In the genomic region with DNA sequence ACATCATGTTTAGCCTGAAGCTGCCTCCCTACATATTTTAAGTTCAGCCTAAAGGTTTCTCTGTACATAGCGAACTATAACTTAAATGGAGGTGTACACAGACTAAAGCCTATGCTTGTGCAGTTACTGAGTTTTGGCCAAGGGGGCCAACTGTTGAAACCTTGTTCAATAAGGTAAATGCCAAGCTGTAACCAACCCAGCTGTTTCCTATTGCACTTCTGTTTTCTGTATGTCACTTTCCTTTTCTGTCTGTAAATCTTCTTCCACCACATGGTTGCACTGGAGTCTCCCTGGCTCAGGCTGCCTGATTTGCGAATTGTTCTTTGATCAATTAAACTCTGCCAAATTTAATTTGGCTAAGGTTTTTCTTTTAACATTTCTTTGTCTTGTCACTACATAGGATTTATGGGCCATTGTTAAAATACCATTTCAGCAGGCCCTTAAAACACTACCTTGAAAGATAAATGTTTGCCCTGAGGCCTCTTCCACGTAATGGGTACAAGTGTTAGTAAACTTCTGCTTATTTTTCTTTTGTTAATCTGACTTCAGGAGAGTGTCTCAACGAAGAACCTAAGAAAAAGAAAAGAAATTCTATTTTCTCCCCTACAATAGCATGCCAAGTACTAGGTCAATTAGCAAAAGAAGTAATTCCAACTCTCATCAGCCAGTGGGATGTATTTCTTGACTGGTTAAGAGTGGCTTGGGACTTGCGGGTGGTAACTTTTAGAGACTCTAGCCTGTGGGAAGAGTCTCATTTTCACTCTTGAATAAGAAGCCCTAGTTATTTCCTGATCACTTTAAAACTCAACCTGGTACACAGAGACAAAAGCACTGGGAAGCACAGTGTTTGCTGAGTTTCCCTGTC, we compare ENCODE assay signal across 10 cellular contexts.
DNase-seq lines count a peak whose midpoint lies in the region; ATAC-seq and FAIRE-seq lines count a peak whose summit lies in the region.
"Had no signal": no experiment of that assay in that cellular context is flagged by ENCODE, and none has a peak within 500 bp of the region (broad histone marks: within the 10 kb centered on the region; RNA-seq: fewer than 3 reads in every experiment).

No MANE protein-coding gene starts in this region.

- DNase-seq in COLO668 (lab: John Stamatoyannopoulos, UW; ENCODE audit: unreplicated experiment) (no peak), NCI-H2107 treated with DMSO at 0.1 percent for 48 hours (lab: John Stamatoyannopoulos, UW; ENCODE audit: unreplicated experiment) (no peak), NCI-H1092 (lab: John Stamatoyannopoulos, UW) (no peak), kidney glomerular epithelial cell (lab: John Stamatoyannopoulos, UW) (no peak)
- DNase-seq: foreskin melanocyte, substantia nigra had no signal

- peak; percentile 95 for ATAC-seq in GM18858 (IDR thresholded peaks at IDR 0.05; ENCODE audit: unreplicated experiment)
- peak; percentile 90 for ATAC-seq in GM21723 (IDR thresholded peaks at IDR 0.05; ENCODE audit: unreplicated experiment)
- ATAC-seq in HG03469 (IDR thresholded peaks at IDR 0.05; ENCODE audit: unreplicated experiment) = peak; percentile 89

- FAIRE-seq in endometrium (lab: Jason Lieb, UNC) = peak; percentile 15
